ENCODE assay signal across 8 cellular contexts in genomic region chr5:98774192-98775046, GRCh38. TPM values are rescaled to one million over a fixed set of nuclear protein-coding genes. Genes with fewer than 3 reads are reported as not detected.
A peak's percentile ranks its signal among the peaks of the same experiment; 100 is the strongest.
DNase-seq lines count a peak whose midpoint lies in the region; ATAC-seq lines count a peak whose summit lies in the region.

No MANE protein-coding gene starts in this region.

- peaks cover 70% of the 10 kb centered on the region for H3K4me1 Mint-ChIP-seq in stimulated activated naive CD8-positive, alpha-beta T cell treated with anti-CD3 and anti-CD28 coated beads, Interleukin-15, amount 100 ng/mL, for 72 hours

- H3K27ac ChIP-seq in epithelial cell of prostate = peak overlapping the region; percentile 82

- in situ Hi-C loops in ACHN (cut with HindIII; ENCODE audit: low pct_ligation_motif_present, low pct_unique_long_range_greater_than_20kb, low sequenced_read_pairs) = no loop called here

- H3K27ac Mint-ChIP-seq in stimulated activated naive CD8-positive, alpha-beta T cell treated with anti-CD3 and anti-CD28 coated beads, Interleukin-15, amount 100 ng/mL, for 72 hours = peak overlapping the region; percentile 94 to 95

- ATAC-seq in GM18517 (IDR thresholded peaks at IDR 0.05; ENCODE audit: unreplicated experiment) = peak; percentile 31
- ATAC-seq in HG02981 (IDR thresholded peaks at IDR 0.05; ENCODE audit: unreplicated experiment) = peak; percentile 32
- peak; percentile 52 for ATAC-seq in stimulated activated naive CD8-positive, alpha-beta T cell treated with anti-CD3 and anti-CD28 coated beads, Interleukin-15, amount 100 ng/mL, for 72 hours

- peak; percentile 57 for DNase-seq in ACHN
- peak; percentile 63 for DNase-seq in NCI-H345 (lab: John Stamatoyannopoulos, UW)
- peak; percentile 40 for DNase-seq in activated T-cell treated with anti-CD3 and anti-CD28 coated beads for 24 hours (ENCODE audit: low read depth)
- DNase-seq in epithelial cell of prostate (ENCODE audit: low read depth, low spot score) = no peak
- DNase-seq in mucosa of gallbladder (ENCODE audit: low spot score) = peak; percentile 44
- DNase-seq in stimulated activated naive CD8-positive, alpha-beta T cell treated with anti-CD3 and anti-CD28 coated beads, Interleukin-15, amount 100 ng/mL, for 72 hours = peak; percentile 66 to 73

- H3K27me3 Mint-ChIP-seq in stimulated activated naive CD8-positive, alpha-beta T cell treated with anti-CD3 and anti-CD28 coated beads, Interleukin-15, amount 100 ng/mL, for 72 hours = peaks cover 16% of the 10 kb centered on the region

- H3K4me3 Mint-ChIP-seq in stimulated activated naive CD8-positive, alpha-beta T cell treated with anti-CD3 and anti-CD28 coated beads, Interleukin-15, amount 100 ng/mL, for 72 hours = peak overlapping the region; percentile 92 to 99

- H3K9me3 Mint-ChIP-seq in stimulated activated naive CD8-positive, alpha-beta T cell treated with anti-CD3 and anti-CD28 coated beads, Interleukin-15, amount 100 ng/mL, for 72 hours = no peaks in the 10 kb centered on the region

RNA-seq across cellular contexts. Expression of gene RGMB, which starts 1.0 kb away (rescaled TPM):
- total RNA-seq in mucosa of gallbladder = 15.0 TPM
